In genomic region chr6:44298055-44298803, GRCh38 we compare ENCODE assay signal across 10 cellular contexts. TPM values are rescaled to one million over a fixed set of nuclear protein-coding genes. Genes with fewer than 3 reads are reported as not detected.
A peak's percentile ranks its signal among the peaks of the same experiment; 100 is the strongest.
DNase-seq lines count a peak whose midpoint lies in the region; ATAC-seq and TF ChIP-seq lines count a peak whose summit lies in the region.
"Had no signal": no experiment of that assay in that cellular context is flagged by ENCODE, and none has a peak within 500 bp of the region (broad histone marks: within the 10 kb centered on the region; RNA-seq: fewer than 3 reads in every experiment).

No MANE protein-coding gene starts in this region.

- peaks cover 11% of the 10 kb centered on the region for H3K4me1 Mint-ChIP-seq in activated CD8-positive, alpha-beta T cell treated with anti-CD3 and anti-CD28 coated beads for 36 hours (ENCODE audit: low read depth)

- WGBS in heart right ventricle, 2 donors = 38 to 39% methylated on average over 20 of the region's 20 CpGs

- peaks cover 0 to 53% (median 44%) of the 10 kb centered on the region in 7 donors for H3K27me3 ChIP-seq in heart right ventricle

- H3K36me3 Mint-ChIP-seq in activated CD8-positive, alpha-beta T cell treated with anti-CD3 and anti-CD28 coated beads for 36 hours (ENCODE audit: low read depth) = peaks cover 15% of the 10 kb centered on the region

- peaks cover 28% of the 10 kb centered on the region for H3K27me3 Mint-ChIP-seq in activated CD8-positive, alpha-beta T cell treated with anti-CD3 and anti-CD28 coated beads for 36 hours

- no peak for ATAC-seq in activated CD8-positive, alpha-beta T cell treated with anti-CD3 and anti-CD28 coated beads for 36 hours
- ATAC-seq in heart right ventricle = peak in 3 of 8 donors; percentile 7 to 20 (median 10)
- ATAC-seq in GM21619 (IDR thresholded peaks at IDR 0.05; ENCODE audit: unreplicated experiment) = no peak

- peak overlapping the region; percentile 53 for H3K4me3 Mint-ChIP-seq in activated CD8-positive, alpha-beta T cell treated with anti-CD3 and anti-CD28 coated beads for 36 hours

- CTCF ChIA-PET in activated CD8-positive, alpha-beta T cell treated with anti-CD3 and anti-CD28 coated beads for 36 hours (lab: Charles Lee) = interaction anchor here (0.5 to 5.3 kb wide), 6 partner anchors 14 to 611 kb away, joined by 3 to 36 read pairs (median 4); partner anchors contain the start of gene AARS2

- no peaks in the 10 kb centered on the region for H3K9me3 Mint-ChIP-seq in activated CD8-positive, alpha-beta T cell treated with anti-CD3 and anti-CD28 coated beads for 36 hours

- POLR2A ChIA-PET in activated CD8-positive, alpha-beta T cell treated with anti-CD3 and anti-CD28 coated beads for 36 hours (lab: Charles Lee) = interaction anchor here (0.6 to 2.4 kb wide), 6 partner anchors 8 to 31 kb away, joined by 3 to 10 read pairs (median 4); no protein-coding TSS in a partner anchor

- H3K27ac Mint-ChIP-seq in activated CD8-positive, alpha-beta T cell treated with anti-CD3 and anti-CD28 coated beads for 36 hours = peak overlapping the region; percentile 15

- peaks cover 5 to 17% (median 14%) of the 10 kb centered on the region in 9 donors for H3K4me1 ChIP-seq in heart right ventricle

- no peaks in the 10 kb centered on the region for H3K9me3 ChIP-seq in heart right ventricle

- no peak overlapping the region for H3K27ac ChIP-seq in heart right ventricle

- H3K4me3 ChIP-seq in heart right ventricle (peak overlapping the region in 7 of 10 donors; percentile 38 to 63 (median 55)), skeletal muscle cell (ENCODE audit: low read depth, low read length) (peak overlapping the region; percentile 50)

- peak; percentile 9 for DNase-seq in NCI-H2227 (lab: John Stamatoyannopoulos, UW; ENCODE audit: unreplicated experiment)
- DNase-seq in NCI-H2227 treated with DMSO at 0.1 percent for 48 hours (lab: John Stamatoyannopoulos, UW) = no peak
- no peak for DNase-seq in activated CD8-positive, alpha-beta T cell treated with anti-CD3 and anti-CD28 coated beads for 36 hours
- no peak for DNase-seq in heart right ventricle
- no peak for DNase-seq in skeletal muscle cell (ENCODE audit: low read depth)
- DNase-seq in GM10266 (ENCODE audit: extremely low spot score) = no peak
- DNase-seq in DMS153 (lab: John Stamatoyannopoulos, UW) = no peak

- no peak for TF ChIP-seq CTCF in activated CD8-positive, alpha-beta T cell treated with anti-CD3 and anti-CD28 coated beads for 36 hours (IDR thresholded peaks at IDR 0.05)
- TF ChIP-seq CTCF in heart right ventricle (IDR thresholded peaks at IDR 0.05) (no peak), GM10266 (IDR thresholded peaks at IDR 0.05; ENCODE audit: control insufficient read depth, insufficient read depth, low read depth, missing control alignments) (no peak)

- intact Hi-C loops in activated CD8-positive, alpha-beta T cell treated with anti-CD3 and anti-CD28 coated beads for 36 hours (cut with micrococcal nuclease) = no loop called here
- intact Hi-C loops in heart right ventricle (cut with DNase I) = no loop called here

- peaks cover 0 to 34% (median 15%) of the 10 kb centered on the region in 9 donors for H3K36me3 ChIP-seq in heart right ventricle

RNA-seq across cellular contexts. Expression of gene AARS2, which starts 14.9 kb away (rescaled TPM):
- total RNA-seq in activated CD8-positive, alpha-beta T cell treated with anti-CD3 and anti-CD28 coated beads for 36 hours = 10 to 100 TPM; 16.2 to 16.3 TPM
- total RNA-seq in heart right ventricle = 10 to 100 TPM in 1 of 10 donors, 1 to 10 TPM in 9; 7.0 to 10.9 (median 8.5) TPM
- polyA plus RNA-seq in heart right ventricle = 1 to 10 TPM; 4.7 to 6.5 TPM

RNA-seq across cellular contexts. Expression of gene TMEM151B, which starts 28.0 kb away (rescaled TPM):
- under 1 TPM in 1 of 2 experiments, not detected in 1; 0.05 TPM for total RNA-seq in activated CD8-positive, alpha-beta T cell treated with anti-CD3 and anti-CD28 coated beads for 36 hours
- total RNA-seq in heart right ventricle = 1 to 10 TPM in 1 of 10 donors, under 1 TPM in 5, not detected in 4; 0.09 to 2.2 (median 0.43) TPM
- polyA plus RNA-seq in heart right ventricle = 1 to 10 TPM in 1 of 2 donors, under 1 TPM in 1; 0.14 to 1.2 TPM
- polyA plus RNA-seq: AG04450 had no signal

RNA-seq across cellular contexts. Expression of gene NFKBIE, which starts 32.9 kb away (rescaled TPM):
- 10 to 100 TPM; 13.3 to 17.9 TPM for total RNA-seq in activated CD8-positive, alpha-beta T cell treated with anti-CD3 and anti-CD28 coated beads for 36 hours
- total RNA-seq in heart right ventricle = 1 to 10 TPM; 1.5 to 8.7 (median 3.4) TPM
- polyA plus RNA-seq in heart right ventricle = 1 to 10 TPM; 5.7 to 5.9 TPM

RNA-seq across cellular contexts. Expression of gene SLC35B2, which starts 40.9 kb away (rescaled TPM):
- 10 to 100 TPM; 15.4 to 16.7 TPM for total RNA-seq in activated CD8-positive, alpha-beta T cell treated with anti-CD3 and anti-CD28 coated beads for 36 hours
- 10 to 100 TPM; 19.4 to 29.8 (median 23.7) TPM for total RNA-seq in heart right ventricle
- 10 to 100 TPM in 1 of 2 donors, 1 to 10 TPM in 1; 9.1 to 27.2 TPM for polyA plus RNA-seq in heart right ventricle

RNA-seq across cellular contexts. Expression of gene SPATS1, which starts 44.2 kb away (rescaled TPM):
- total RNA-seq in activated CD8-positive, alpha-beta T cell treated with anti-CD3 and anti-CD28 coated beads for 36 hours = not detected
- not detected for total RNA-seq in heart right ventricle
- polyA plus RNA-seq in heart right ventricle = not detected
- total RNA-seq: urinary bladder had no signal
- polyA plus RNA-seq: AG04450, urinary bladder had no signal
